ENCODE assay signal across 19 cellular contexts in genomic region chr2:155010925-155011324, GRCh38.
"Had no signal": no experiment of that assay in that cellular context is flagged by ENCODE, and none has a peak within 500 bp of the region (broad histone marks: within the 10 kb centered on the region; RNA-seq: fewer than 3 reads in every experiment).

No MANE protein-coding gene starts in this region.

- H3K4me1 ChIP-seq: gastroesophageal sphincter, heart left ventricle, left lung, lower lobe of right lung had no signal

- H3K4me3 ChIP-seq: gastroesophageal sphincter, heart left ventricle, hepatocyte, left lung, lower lobe of right lung, mucosa of descending colon had no signal

- H3K27ac ChIP-seq: epithelial cell of prostate, foreskin keratinocyte, gastroesophageal sphincter, heart left ventricle, hepatocyte, left lung, lower lobe of right lung had no signal

- H3K36me3 ChIP-seq: gastroesophageal sphincter, heart left ventricle, left lung, lower lobe of right lung had no signal

- H3K27me3 ChIP-seq: foreskin keratinocyte, gastroesophageal sphincter, heart left ventricle, hepatocyte, left lung had no signal

- H3K9me3 ChIP-seq: gastroesophageal sphincter, left lung, lower lobe of right lung, mucosa of descending colon had no signal

- DNase-seq: cortex of kidney; effector CD8-positive, alpha-beta T cell; effector memory CD8-positive, alpha-beta T cell; erythroblast; foreskin keratinocyte; heart left ventricle; hypothalamus; immature natural killer cell; islet precursor cell; left cardiac atrium; left lung; left ventricle myocardium superior; lower lobe of right lung; mesenchymal stem cell; mucosa of descending colon; naive B cell had no signal
